ENCODE assay signal across 15 cellular contexts in genomic region chr6:112222111-112222726, GRCh38. TPM values are rescaled to one million over a fixed set of nuclear protein-coding genes. Genes with fewer than 3 reads are reported as not detected.
DNase-seq lines count a peak whose midpoint lies in the region; ATAC-seq and TF ChIP-seq lines count a peak whose summit lies in the region.
"Had no signal": no experiment of that assay in that cellular context is flagged by ENCODE, and none has a peak within 500 bp of the region (broad histone marks: within the 10 kb centered on the region; RNA-seq: fewer than 3 reads in every experiment).

No MANE protein-coding gene starts in this region.

- H3K9me3 Mint-ChIP-seq in activated T-cell treated with anti-CD3 and anti-CD28 coated beads, Interleukin-2, amount 50 U/mL, for 24 hours: no peaks in the 10 kb centered on the region

- peak overlapping the region; percentile 71 for H3K4me2 ChIP-seq in GM23248 (ENCODE audit: unreplicated experiment)

- H3F3A ChIP-seq in GM23248 (ENCODE audit: insufficient read depth): peaks cover 95% of the 10 kb centered on the region

- H3K36me3 ChIP-seq in GM23248 (ENCODE audit: low read depth): no peaks in the 10 kb centered on the region
- no peaks in the 10 kb centered on the region for H3K36me3 ChIP-seq in lower lobe of right lung

- H3K27ac ChIP-seq in GM23248 (peak overlapping the region; percentile 96), lower lobe of right lung (peak overlapping the region; percentile 53), temporal lobe (ENCODE audit: low read depth, low read length) (peak overlapping the region; percentile 53)
- H3K27ac ChIP-seq: foreskin keratinocyte had no signal

- peak overlapping the region; percentile 30 for H3K4me3 ChIP-seq in GM23248
- no peak overlapping the region for H3K4me3 ChIP-seq in cardiac fibroblast (replicated peaks in 1 of 2; ENCODE audit: low read depth in 2 of 2, low read length in 2 of 2)
- H3K4me3 ChIP-seq in lower lobe of right lung: no peak overlapping the region
- H3K4me3 ChIP-seq: mucosa of descending colon had no signal

- H3K4me1 Mint-ChIP-seq in activated T-cell treated with anti-CD3 and anti-CD28 coated beads, Interleukin-2, amount 50 U/mL, for 24 hours (ENCODE audit: low read depth): no peaks in the 10 kb centered on the region

- no peaks in the 10 kb centered on the region for H3K9me2 ChIP-seq in GM23248 (ENCODE audit: insufficient read depth)

- TF ChIP-seq CTCF in cardiac fibroblast (IDR thresholded peaks at IDR 0.05; ENCODE audit: low read depth, low read length) (no peak), lower lobe of right lung (IDR thresholded peaks at IDR 0.05) (no peak)

- 3% methylated on average over 4 of the region's 4 CpGs for WGBS in GM23248 (ENCODE audit: low coverage in 1 of 2, low lambda C conversion rate in 2 of 2, missing lambda C conversion rate in 2 of 2), 2 experiments

- H3K9me3 ChIP-seq in GM23248 (ENCODE audit: low read depth): no peaks in the 10 kb centered on the region
- H3K9me3 ChIP-seq in lower lobe of right lung: no peaks in the 10 kb centered on the region
- H3K9me3 ChIP-seq: mucosa of descending colon had no signal

- in situ Hi-C loops in GM23248 (cut with MboI) (no loop called here), G401 (cut with HindIII; ENCODE audit: low sequenced_read_pairs) (no loop called here)

- no peaks in the 10 kb centered on the region for H4K20me1 ChIP-seq in GM23248 (ENCODE audit: insufficient read depth)

- H3K27me3 ChIP-seq in GM23248 (replicated peaks; ENCODE audit: insufficient read depth) (no peaks in the 10 kb centered on the region), lower lobe of right lung (ENCODE audit: low read depth) (no peaks in the 10 kb centered on the region)
- H3K27me3 ChIP-seq: foreskin keratinocyte had no signal

- peak overlapping the region; percentile 75 for H3K9ac ChIP-seq in GM23248

- DNase-seq in GM23248 (peak; percentile 83), cardiac fibroblast (ENCODE audit: low read depth in 2 of 2) (peak; percentile 76 to 82), lower lobe of right lung (no peak), G401 (ENCODE audit: low spot score) (no peak)
- no peak for DNase-seq in activated T-cell treated with anti-CD3 and anti-CD28 coated beads, Interleukin-2, amount 50 U/mL, for 24 hours
- no peak for DNase-seq in stimulated activated CD4-positive, alpha-beta T cell treated with anti-CD3 and anti-CD28 coated beads, Interleukin-2, amount 100 ng/mL, for 48 hours
- DNase-seq: foreskin keratinocyte; H7; mucosa of descending colon; NCI-H82; stimulated activated CD4-positive, alpha-beta T cell treated with anti-CD3 and anti-CD28 coated beads, Interleukin-2, amount 100 ng/mL, for 24 hours; substantia nigra had no signal

- ATAC-seq in lower lobe of right lung: peak; percentile 27 to 28
- ATAC-seq in GM21529 (IDR thresholded peaks at IDR 0.05; ENCODE audit: unreplicated experiment): no peak
- ATAC-seq: foreskin keratinocyte had no signal

- intact Hi-C loops in lower lobe of right lung (cut with DNase I): no loop called here

- no peak overlapping the region for H2AFZ ChIP-seq in GM23248

- peaks cover 60% of the 10 kb centered on the region for H3K79me2 ChIP-seq in GM23248 (ENCODE audit: insufficient read depth)

- H3K4me1 ChIP-seq in GM23248 (ENCODE audit: insufficient read depth): peaks cover 98% of the 10 kb centered on the region
- peaks cover 36% of the 10 kb centered on the region for H3K4me1 ChIP-seq in lower lobe of right lung

- no peak overlapping the region for H3K27ac Mint-ChIP-seq in activated T-cell treated with anti-CD3 and anti-CD28 coated beads, Interleukin-2, amount 50 U/mL, for 24 hours

- peaks cover 21% of the 10 kb centered on the region for H3K27me3 Mint-ChIP-seq in activated T-cell treated with anti-CD3 and anti-CD28 coated beads, Interleukin-2, amount 50 U/mL, for 24 hours

- no peak overlapping the region for H3K4me3 Mint-ChIP-seq in activated T-cell treated with anti-CD3 and anti-CD28 coated beads, Interleukin-2, amount 50 U/mL, for 24 hours

- H3K36me3 Mint-ChIP-seq in activated T-cell treated with anti-CD3 and anti-CD28 coated beads, Interleukin-2, amount 50 U/mL, for 24 hours (ENCODE audit: low read depth): no peaks in the 10 kb centered on the region

RNA-seq across cellular contexts. Expression of gene LAMA4, which starts 32.1 kb away (rescaled TPM):
- 429 and 440 TPM in 2 replicates for total RNA-seq in GM23248 (2014; rRNA removed; shearing (Covaris generic))
- polyA plus RNA-seq in GM23248 (2016; fragmentation: Nextera tagmentation; extraction: Ambion mirVana): 331 and 339 TPM in 2 replicates
- total RNA-seq in lower lobe of right lung: 91.2 TPM
- total RNA-seq in temporal lobe: 19.7 TPM
- 2.3 and 2.6 TPM in 2 replicates for total RNA-seq in G401 (2014; rRNA removed; shearing (Covaris generic))
- total RNA-seq: foreskin keratinocyte; T-helper 1 cell treated with Interleukin-12 subunit alpha and Interleukin-12 subunit beta and Interleukin-4 antibody, amounts not matched to agents 30 ng/mL and 1 ng/mL, for 36 hours had no signal

Comparison
In these comparisons a context has a peak if more than half of its experiments do, and no peak if none do; other contexts are left out.
1. DNase-seq: peak in GM23248 (single experiment) and cardiac fibroblast (2 of 2); none in lower lobe of right lung (single experiment), G401 (single experiment), activated T-cell treated with anti-CD3 and anti-CD28 coated beads, Interleukin-2, amount 50 U/mL, for 24 hours (single experiment) and stimulated activated CD4-positive, alpha-beta T cell treated with anti-CD3 and anti-CD28 coated beads, Interleukin-2, amount 100 ng/mL, for 48 hours (0 of 2).
2. Peak in every context shown above with its lines, with median percentiles within 50 percentile points of each other: H3K27ac ChIP-seq.